In the genomic region with DNA sequence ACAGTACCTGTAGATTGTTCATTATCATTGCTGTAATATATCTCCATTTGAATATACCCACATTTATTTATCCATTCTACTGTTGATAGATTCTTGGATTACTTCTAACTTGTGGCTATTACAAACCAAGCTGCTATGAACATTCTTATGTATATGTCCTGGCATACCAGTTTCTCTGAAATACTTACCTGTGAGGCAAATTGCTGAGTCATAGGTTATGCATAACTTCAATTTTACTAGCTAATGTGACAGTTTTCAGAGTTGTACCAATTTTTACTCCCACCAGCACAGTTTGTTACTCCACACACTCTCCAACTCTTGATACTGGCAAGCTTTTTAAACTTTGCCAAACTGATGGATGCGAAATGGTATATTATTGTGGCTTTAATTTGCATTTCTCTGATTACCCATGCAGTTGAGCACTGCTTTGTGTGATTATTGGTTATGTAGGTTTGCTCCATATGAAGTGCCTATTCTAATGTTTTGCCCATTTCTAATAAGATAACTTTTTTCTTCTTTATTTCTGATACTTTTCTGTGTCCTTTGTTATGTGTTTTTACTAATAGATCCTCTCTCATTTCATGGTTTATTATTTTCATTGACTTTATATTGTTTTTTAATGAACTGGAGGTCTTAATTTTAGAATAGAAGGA, we compare ENCODE assay signal across 20 cellular contexts.
"Had no signal": no experiment of that assay in that cellular context is flagged by ENCODE, and none has a peak within 500 bp of the region (broad histone marks: within the 10 kb centered on the region; RNA-seq: fewer than 3 reads in every experiment).

No MANE protein-coding gene starts in this region.

- H3K27me3 ChIP-seq: hepatocyte, testis, tibial nerve, upper lobe of right lung, vagina had no signal

- H2AFZ ChIP-seq: hepatocyte, parathyroid adenoma had no signal

- H3K4me1 ChIP-seq: parathyroid adenoma, prostate gland, testis, tibial nerve, upper lobe of right lung, vagina had no signal

- H3K79me2 ChIP-seq: hepatocyte, parathyroid adenoma had no signal

- H3K27ac ChIP-seq: hepatocyte, parathyroid adenoma, prostate gland, testis, tibial nerve, upper lobe of right lung, vagina had no signal

- H3K9ac ChIP-seq: parathyroid adenoma had no signal

- H3K4me2 ChIP-seq: hepatocyte had no signal

- H3K4me3 ChIP-seq: hepatocyte, lung, prostate gland, testis, tibial nerve, upper lobe of right lung, vagina had no signal

- H3K36me3 ChIP-seq: prostate gland had no signal

- DNase-seq: effector memory CD8-positive, alpha-beta T cell; erythroblast; foreskin melanocyte; head of caudate nucleus; left colon; left ventricle myocardium superior; naive thymus-derived CD4-positive, alpha-beta T cell; nephron progenitor cell; stimulated activated CD4-positive, alpha-beta T cell treated with anti-CD3 and anti-CD28 coated beads, Interleukin-2, amount 100 ng/mL, for 24 hours; stimulated activated CD4-positive, alpha-beta T cell treated with anti-CD3 and anti-CD28 coated beads, Interleukin-4, amount 100 ng/mL, for 4 hours; stimulated activated naive B cell treated with anti-CD40 and anti-IgM and Interleukin-4, amounts not matched to agents 10 μg/mL and 1 μg/mL and 100 μg/mL, for 72 hours; stimulated activated naive CD8-positive, alpha-beta T cell treated with anti-CD3 and anti-CD28 coated beads, Interleukin-15, amount 100 ng/mL, for 72 hours; testis; upper lobe of right lung had no signal

- H3K9me3 ChIP-seq: prostate gland, testis, upper lobe of right lung, vagina had no signal
